ENCODE assay signal across 11 cellular contexts in genomic region chr14:55762595-55763232, GRCh38.
DNase-seq lines count a peak whose midpoint lies in the region; ATAC-seq lines count a peak whose summit lies in the region.
"Had no signal": no experiment of that assay in that cellular context is flagged by ENCODE, and none has a peak within 500 bp of the region (broad histone marks: within the 10 kb centered on the region; RNA-seq: fewer than 3 reads in every experiment).

No MANE protein-coding gene starts in this region.

- ATAC-seq in GM21737 (IDR thresholded peaks at IDR 0.05; ENCODE audit: unreplicated experiment) (peak; percentile 52), HG03565 (IDR thresholded peaks at IDR 0.05; ENCODE audit: unreplicated experiment) (peak; percentile 53)
- ATAC-seq in stimulated activated effector memory CD8-positive, alpha-beta T cell treated with anti-CD3 and anti-CD28 coated beads, Interleukin-12 subunit alpha, Interleukin-12 subunit beta, amount 100 ng/mL, for 72 hours, result peak; percentile 75

- peak; percentile 34 for DNase-seq in activated naive CD4-positive, alpha-beta T cell treated with anti-CD3 and anti-CD28 coated beads, Interleukin-2, amount 10 ng/mL, durations not matched to agents 7 days and 5 days
- DNase-seq in activated naive CD4-positive, alpha-beta T cell (lab: John Stamatoyannopoulos, UW), result no peak
- no peak for DNase-seq in stimulated activated effector memory CD8-positive, alpha-beta T cell treated with anti-CD3 and anti-CD28 coated beads, Interleukin-12 subunit alpha, Interleukin-12 subunit beta, amount 100 ng/mL, for 72 hours (ENCODE audit: low spot score in 2 of 2)
- no peak for DNase-seq in NCI-H2081 treated with DMSO at 0.1 percent for 48 hours (lab: John Stamatoyannopoulos, UW)
- no peak for DNase-seq in superior temporal gyrus (ENCODE audit: extremely low spot score)
- no peak for DNase-seq in Ammon's horn (ENCODE audit: low spot score)
- DNase-seq: ACHN, NCI-H446 had no signal

- H3K4me3 Mint-ChIP-seq in activated naive CD4-positive, alpha-beta T cell treated with anti-CD3 and anti-CD28 coated beads, Interleukin-2, amount 10 ng/mL, durations not matched to agents 7 days and 5 days, result peak overlapping the region; percentile 52
- H3K4me3 Mint-ChIP-seq in stimulated activated effector memory CD8-positive, alpha-beta T cell treated with anti-CD3 and anti-CD28 coated beads, Interleukin-12 subunit alpha, Interleukin-12 subunit beta, amount 100 ng/mL, for 72 hours, result peak overlapping the region; percentile 11

- H3K4me1 Mint-ChIP-seq in activated naive CD4-positive, alpha-beta T cell treated with anti-CD3 and anti-CD28 coated beads, Interleukin-2, amount 10 ng/mL, durations not matched to agents 7 days and 5 days, result peaks cover 21% of the 10 kb centered on the region
- peaks cover 7% of the 10 kb centered on the region for H3K4me1 Mint-ChIP-seq in stimulated activated effector memory CD8-positive, alpha-beta T cell treated with anti-CD3 and anti-CD28 coated beads, Interleukin-12 subunit alpha, Interleukin-12 subunit beta, amount 100 ng/mL, for 72 hours

- peak overlapping the region; percentile 87 for H3K27ac Mint-ChIP-seq in activated naive CD4-positive, alpha-beta T cell treated with anti-CD3 and anti-CD28 coated beads, Interleukin-2, amount 10 ng/mL, durations not matched to agents 7 days and 5 days
- H3K27ac Mint-ChIP-seq in stimulated activated effector memory CD8-positive, alpha-beta T cell treated with anti-CD3 and anti-CD28 coated beads, Interleukin-12 subunit alpha, Interleukin-12 subunit beta, amount 100 ng/mL, for 72 hours, result no peak overlapping the region
- H3K27ac Mint-ChIP-seq: progenitor cell of endocrine pancreas had no signal

- CTCF ChIA-PET in activated naive CD4-positive, alpha-beta T cell treated with anti-CD3 and anti-CD28 coated beads, Interleukin-2, amount 10 ng/mL, durations not matched to agents 7 days and 5 days (lab: Charles Lee), result no interaction called here

- peaks cover 5% of the 10 kb centered on the region for H3K36me3 Mint-ChIP-seq in activated naive CD4-positive, alpha-beta T cell treated with anti-CD3 and anti-CD28 coated beads, Interleukin-2, amount 10 ng/mL, durations not matched to agents 7 days and 5 days
- H3K36me3 Mint-ChIP-seq in stimulated activated effector memory CD8-positive, alpha-beta T cell treated with anti-CD3 and anti-CD28 coated beads, Interleukin-12 subunit alpha, Interleukin-12 subunit beta, amount 100 ng/mL, for 72 hours, result no peaks in the 10 kb centered on the region

- peaks cover 13% of the 10 kb centered on the region for H3K27me3 Mint-ChIP-seq in activated naive CD4-positive, alpha-beta T cell treated with anti-CD3 and anti-CD28 coated beads, Interleukin-2, amount 10 ng/mL, durations not matched to agents 7 days and 5 days
- H3K27me3 Mint-ChIP-seq: progenitor cell of endocrine pancreas had no signal

- H3K9me3 Mint-ChIP-seq in activated naive CD4-positive, alpha-beta T cell treated with anti-CD3 and anti-CD28 coated beads, Interleukin-2, amount 10 ng/mL, durations not matched to agents 7 days and 5 days, result no peaks in the 10 kb centered on the region
- peaks cover 4% of the 10 kb centered on the region for H3K9me3 Mint-ChIP-seq in stimulated activated effector memory CD8-positive, alpha-beta T cell treated with anti-CD3 and anti-CD28 coated beads, Interleukin-12 subunit alpha, Interleukin-12 subunit beta, amount 100 ng/mL, for 72 hours
